In the genomic region with DNA sequence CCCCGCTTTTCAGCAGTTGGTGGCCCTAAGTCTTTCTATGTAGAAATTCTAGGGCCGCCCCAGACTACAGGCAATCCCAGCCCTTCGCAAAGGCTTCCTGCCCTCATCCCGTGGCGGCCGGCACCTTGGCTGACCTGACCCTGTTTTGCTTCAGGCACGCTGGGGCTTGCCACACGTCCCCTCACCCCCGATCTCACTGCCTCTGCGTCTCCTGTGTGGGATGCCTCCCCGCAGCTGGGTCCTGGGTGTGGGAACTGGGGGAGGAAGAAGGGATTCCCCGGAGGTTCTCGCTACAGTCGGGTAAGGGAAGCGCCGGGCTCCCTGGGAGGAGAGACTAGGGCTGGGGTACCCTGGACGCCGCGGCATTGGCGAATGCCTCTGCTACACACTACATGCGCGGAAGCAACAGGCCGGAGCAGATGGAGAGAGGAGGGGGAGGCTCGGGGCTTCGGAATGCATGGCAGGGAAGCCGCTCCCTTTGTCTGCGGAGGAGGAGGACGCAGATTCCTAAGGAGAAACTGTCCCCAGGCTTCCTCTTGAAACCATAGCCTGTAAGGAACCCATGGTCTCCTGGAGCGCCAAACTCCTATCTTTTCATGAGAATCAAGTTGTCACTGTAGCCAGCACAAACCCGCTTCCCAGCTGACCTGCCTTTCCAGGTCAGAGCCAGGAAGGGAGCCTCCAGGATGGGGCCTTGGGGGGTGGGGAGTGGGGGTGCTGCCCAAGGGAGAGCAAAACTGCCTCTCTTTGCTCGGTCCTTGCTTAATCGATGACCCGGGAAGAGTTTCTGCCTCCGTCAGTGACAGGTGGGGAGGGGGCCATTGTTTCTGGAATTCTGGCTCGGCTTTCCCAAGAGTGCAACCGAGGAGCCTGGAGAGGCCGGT, we compare ENCODE assay signal across 8 cellular contexts. TPM values are rescaled to one million over a fixed set of nuclear protein-coding genes. Genes with fewer than 3 reads are reported as not detected.
DNase-seq lines count a peak whose midpoint lies in the region; ATAC-seq and TF ChIP-seq lines count a peak whose summit lies in the region.

No MANE protein-coding gene starts in this region.

- no peaks in the 10 kb centered on the region for H3K9me3 ChIP-seq in cardiac muscle cell (ENCODE audit: low read depth)

- no peak for DNase-seq in activated CD8-positive, alpha-beta T cell treated with anti-CD3 and anti-CD28 coated beads for 36 hours
- DNase-seq in cardiac muscle cell (ENCODE audit: low read depth in 1 of 2, low spot score in 1 of 2) = peak; percentile 51 to 63
- DNase-seq in osteocyte (ENCODE audit: extremely low spot score, unreplicated experiment) = peak; percentile 82
- DNase-seq in NK-92 treated with Interleukin-12 subunit alpha and Interleukin-12 subunit beta, amount 100 ng/mL, for 24 hours (lab: John Stamatoyannopoulos, UW) = no peak
- DNase-seq in amniotic stem cell (lab: John Stamatoyannopoulos, UW) = no peak

- no peak overlapping the region for H3K27ac ChIP-seq in cardiac muscle cell

- no peak overlapping the region for H3K27ac Mint-ChIP-seq in activated CD8-positive, alpha-beta T cell treated with anti-CD3 and anti-CD28 coated beads for 36 hours
- H3K27ac Mint-ChIP-seq in osteocyte (ENCODE audit: unreplicated experiment) = no peak overlapping the region

- H3K27me3 Mint-ChIP-seq in activated CD8-positive, alpha-beta T cell treated with anti-CD3 and anti-CD28 coated beads for 36 hours = peaks cover 13% of the 10 kb centered on the region
- H3K27me3 Mint-ChIP-seq in osteocyte (ENCODE audit: unreplicated experiment) = peaks cover 36% of the 10 kb centered on the region

- no peaks in the 10 kb centered on the region for H3K9me3 Mint-ChIP-seq in activated CD8-positive, alpha-beta T cell treated with anti-CD3 and anti-CD28 coated beads for 36 hours
- H3K9me3 Mint-ChIP-seq in osteocyte (ENCODE audit: unreplicated experiment) = no peaks in the 10 kb centered on the region

- H3K36me3 Mint-ChIP-seq in activated CD8-positive, alpha-beta T cell treated with anti-CD3 and anti-CD28 coated beads for 36 hours (ENCODE audit: low read depth) = no peaks in the 10 kb centered on the region
- H3K36me3 Mint-ChIP-seq in osteocyte (ENCODE audit: unreplicated experiment) = no peaks in the 10 kb centered on the region

- intact Hi-C loops in activated CD8-positive, alpha-beta T cell treated with anti-CD3 and anti-CD28 coated beads for 36 hours (cut with micrococcal nuclease) = loop anchor here (5.0 kb wide), 1 partner anchor 114 kb away; no protein-coding TSS in a partner anchor

- no peak for TF ChIP-seq CTCF in activated CD8-positive, alpha-beta T cell treated with anti-CD3 and anti-CD28 coated beads for 36 hours (IDR thresholded peaks at IDR 0.05)
- TF ChIP-seq CTCF in cardiac muscle cell (IDR thresholded peaks at IDR 0.05; ENCODE audit: low read depth, low read length) (no peak), osteocyte (IDR thresholded peaks at IDR 0.05) (no peak)

- H3K4me1 Mint-ChIP-seq in activated CD8-positive, alpha-beta T cell treated with anti-CD3 and anti-CD28 coated beads for 36 hours (ENCODE audit: low read depth) = peaks cover 9% of the 10 kb centered on the region
- peaks cover 12% of the 10 kb centered on the region for H3K4me1 Mint-ChIP-seq in osteocyte (ENCODE audit: unreplicated experiment)

- H3K27me3 ChIP-seq in cardiac muscle cell = peaks cover 32% of the 10 kb centered on the region

- H3K4me3 Mint-ChIP-seq in activated CD8-positive, alpha-beta T cell treated with anti-CD3 and anti-CD28 coated beads for 36 hours = peak overlapping the region; percentile 72
- peak overlapping the region; percentile 77 for H3K4me3 Mint-ChIP-seq in osteocyte (ENCODE audit: unreplicated experiment)

- peak; percentile 5 for TF ChIP-seq POLR2A in GM10847 (IDR thresholded peaks at IDR 0.05; ENCODE audit: extremely low read depth, insufficient read length)

- H3K36me3 ChIP-seq in cardiac muscle cell = no peaks in the 10 kb centered on the region

- POLR2A ChIA-PET in activated CD8-positive, alpha-beta T cell treated with anti-CD3 and anti-CD28 coated beads for 36 hours (lab: Charles Lee) = interaction anchor here (1.3 kb wide), 1 partner anchor 21 kb away, joined by 3 read pairs; no protein-coding TSS in a partner anchor

- ATAC-seq in HG03045 (IDR thresholded peaks at IDR 0.05; ENCODE audit: unreplicated experiment) = peak; percentile 10
- ATAC-seq in activated CD8-positive, alpha-beta T cell treated with anti-CD3 and anti-CD28 coated beads for 36 hours = no peak
- ATAC-seq in HG02981 (IDR thresholded peaks at IDR 0.05; ENCODE audit: unreplicated experiment) = no peak

- peaks cover 5% of the 10 kb centered on the region for H3K4me1 ChIP-seq in cardiac muscle cell (ENCODE audit: low read depth)

- CTCF ChIA-PET in activated CD8-positive, alpha-beta T cell treated with anti-CD3 and anti-CD28 coated beads for 36 hours (lab: Charles Lee) = interaction anchor here (1.5 to 9.9 kb wide), 7 partner anchors 12 to 257 kb away, joined by 3 to 180 read pairs (median 24); no protein-coding TSS in a partner anchor

- H3K4me3 ChIP-seq in cardiac muscle cell = peak overlapping the region; percentile 56

RNA-seq across cellular contexts. Expression of a gene that starts 1.4 kb away (rescaled TPM):
- under 1 TPM; 0.16 to 0.29 TPM for total RNA-seq in activated CD8-positive, alpha-beta T cell treated with anti-CD3 and anti-CD28 coated beads for 36 hours
- total RNA-seq in cardiac muscle cell (2.7 and 3.1 TPM in 2 replicates), osteocyte (1.2 and 2.7 TPM in 2 replicates)
- polyA plus RNA-seq in cardiac muscle cell = 1.1 and 1.8 TPM in 2 replicates

RNA-seq across cellular contexts. Expression of a gene that starts 30.7 kb away (rescaled TPM):
- 10 to 100 TPM; 71.8 to 74.5 TPM for total RNA-seq in activated CD8-positive, alpha-beta T cell treated with anti-CD3 and anti-CD28 coated beads for 36 hours
- total RNA-seq in cardiac muscle cell (1.7 and 6.5 TPM in 2 replicates), osteocyte (43.0 and 48.5 TPM in 2 replicates)
- 1.5 and 5.3 TPM in 2 replicates for polyA plus RNA-seq in cardiac muscle cell

RNA-seq across cellular contexts. Expression of a gene that starts 39.4 kb away (rescaled TPM):
- total RNA-seq in activated CD8-positive, alpha-beta T cell treated with anti-CD3 and anti-CD28 coated beads for 36 hours = not detected
- total RNA-seq in cardiac muscle cell (not detected in 2 replicates), osteocyte (not detected in 2 replicates)
- not detected in 2 replicates for polyA plus RNA-seq in cardiac muscle cell

Comparison
In these comparisons a context has a peak if more than half of its experiments do, and no peak if none do; other contexts are left out.
1. DNase-seq: peak in cardiac muscle cell (2 of 2) and osteocyte (single experiment); none in activated CD8-positive, alpha-beta T cell treated with anti-CD3 and anti-CD28 coated beads for 36 hours (single experiment), NK-92 treated with Interleukin-12 subunit alpha and Interleukin-12 subunit beta, amount 100 ng/mL, for 24 hours (single experiment) and amniotic stem cell (single experiment).